In the genomic region with DNA sequence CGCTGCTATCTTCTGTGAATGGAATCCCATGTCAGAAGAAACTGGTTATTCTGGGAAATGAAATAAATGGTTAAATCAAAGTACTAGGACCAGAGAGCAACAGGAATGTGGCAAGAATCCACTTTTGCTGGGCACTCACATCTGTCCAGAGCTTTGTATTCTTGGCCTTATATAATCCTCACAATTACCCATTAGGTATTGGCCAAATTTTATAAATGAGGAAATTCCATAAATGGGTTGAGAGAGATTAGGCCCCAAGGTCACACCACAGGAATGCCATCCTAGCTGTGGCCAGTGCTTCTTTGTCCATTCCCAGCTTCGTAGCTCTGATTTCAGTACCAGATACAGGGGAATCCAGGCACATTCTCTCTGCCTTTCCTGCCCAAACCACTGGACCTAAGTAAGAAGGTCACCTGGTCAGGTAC, we compare ENCODE assay signal across 1 cellular context.
TF ChIP-seq lines count a peak whose summit lies in the region.

No MANE protein-coding gene starts in this region.

TF ChIP-seq in IMR-90, 13 proteins besides CTCF, POLR2A, EP300 and RAD21:
- TF ChIP-seq, protein P1, sequence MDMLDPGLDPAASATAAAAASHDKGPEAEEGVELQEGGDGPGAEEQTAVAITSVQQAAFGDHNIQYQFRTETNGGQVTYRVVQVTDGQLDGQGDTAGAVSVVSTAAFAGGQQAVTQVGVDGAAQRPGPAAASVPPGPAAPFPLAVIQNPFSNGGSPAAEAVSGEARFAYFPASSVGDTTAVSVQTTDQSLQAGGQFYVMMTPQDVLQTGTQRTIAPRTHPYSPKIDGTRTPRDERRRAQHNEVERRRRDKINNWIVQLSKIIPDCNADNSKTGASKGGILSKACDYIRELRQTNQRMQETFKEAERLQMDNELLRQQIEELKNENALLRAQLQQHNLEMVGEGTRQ (IDR thresholded peaks at IDR 0.05; ENCODE audit: low read depth, low read length): no peak
- TF ChIP-seq CEBPB (IDR thresholded peaks at IDR 0.05; ENCODE audit: low read depth, low read length) (no peak), MXI1 (IDR thresholded peaks at IDR 0.05; ENCODE audit: borderline replicate concordance, low read depth, low read length) (no peak)
